5 cellular contexts compared by ENCODE assay signal in the genomic region with DNA sequence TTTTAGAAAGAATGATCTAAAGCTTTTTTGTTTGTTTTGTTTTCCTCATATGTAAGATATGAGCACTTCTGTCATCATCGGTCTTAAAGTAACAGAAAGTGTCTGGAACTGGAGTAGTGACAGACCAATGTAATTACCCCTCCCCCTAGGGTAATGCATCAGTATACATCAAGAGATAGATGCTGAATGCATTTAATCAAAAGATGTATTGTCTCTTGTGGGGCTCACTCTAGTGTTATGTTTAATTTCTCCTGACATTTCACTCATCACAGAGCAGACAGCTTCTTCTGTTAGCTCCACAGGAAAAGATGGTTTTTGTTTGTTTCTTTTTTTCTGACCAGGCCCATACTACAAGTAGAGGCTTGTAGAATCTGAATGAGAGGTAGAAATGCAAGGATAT.
"Had no signal": no experiment of that assay in that cellular context is flagged by ENCODE, and none has a peak within 500 bp of the region (broad histone marks: within the 10 kb centered on the region; RNA-seq: fewer than 3 reads in every experiment).

No MANE protein-coding gene starts in this region.

- H3K4me3 Mint-ChIP-seq: GM23338, H9 had no signal

- H3K4me2 ChIP-seq: GM23338 had no signal

- H3K4me3 ChIP-seq: GM23338, K562 had no signal

- H3K9me3 Mint-ChIP-seq: GM23338, H9 had no signal

- H3K27ac Mint-ChIP-seq: GM23338 had no signal

- DNase-seq: H9, HCEC 1CT, IMR-90 had no signal

- ATAC-seq: GM23338, K562 had no signal

- H2AFZ ChIP-seq: GM23338 had no signal
